8 cellular contexts compared by ENCODE assay signal in the genomic region with DNA sequence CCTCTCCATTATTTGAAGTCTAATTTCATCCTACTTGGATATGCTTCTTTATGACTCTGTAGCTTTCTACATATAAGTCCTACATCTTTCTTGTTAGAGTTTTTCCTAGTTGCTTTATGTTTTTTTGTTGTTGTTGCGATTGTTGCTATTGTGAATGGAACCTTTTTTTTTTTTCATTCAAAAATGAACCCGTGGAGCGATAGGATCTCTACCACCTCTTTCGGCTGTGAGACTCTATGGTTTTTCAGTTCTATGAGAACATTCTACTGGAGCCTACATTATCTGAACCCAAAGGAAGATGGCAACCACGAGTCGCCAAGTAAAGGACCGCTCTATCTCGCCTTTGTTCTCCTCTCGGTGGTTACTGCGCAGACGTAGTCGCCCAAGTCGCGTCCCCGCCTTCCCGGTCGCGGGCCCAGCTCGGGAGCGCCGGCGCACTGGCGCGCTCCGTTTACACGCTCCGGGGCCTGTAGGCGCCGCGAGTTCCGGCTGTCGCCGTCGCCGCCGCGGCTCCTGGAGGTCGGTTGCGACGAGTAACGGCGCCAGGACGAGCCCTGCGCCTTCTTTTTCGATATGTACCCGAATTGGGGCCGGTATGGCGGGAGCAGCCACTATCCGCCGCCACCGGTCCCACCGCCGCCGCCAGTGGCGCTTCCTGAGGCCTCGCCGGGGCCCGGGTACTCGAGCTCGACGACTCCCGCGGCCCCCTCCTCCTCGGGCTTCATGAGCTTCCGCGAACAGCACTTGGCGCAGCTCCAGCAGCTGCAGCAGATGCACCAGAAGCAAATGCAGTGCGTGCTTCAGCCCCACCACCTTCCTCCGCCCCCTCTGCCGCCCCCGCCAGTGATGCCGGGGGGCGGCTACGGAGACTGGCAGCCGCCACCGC. TPM values are rescaled to one million over a fixed set of nuclear protein-coding genes. Genes with fewer than 3 reads are reported as not detected.
DNase-seq lines count a peak whose midpoint lies in the region; ATAC-seq and TF ChIP-seq lines count a peak whose summit lies in the region.

A gene with protein sequence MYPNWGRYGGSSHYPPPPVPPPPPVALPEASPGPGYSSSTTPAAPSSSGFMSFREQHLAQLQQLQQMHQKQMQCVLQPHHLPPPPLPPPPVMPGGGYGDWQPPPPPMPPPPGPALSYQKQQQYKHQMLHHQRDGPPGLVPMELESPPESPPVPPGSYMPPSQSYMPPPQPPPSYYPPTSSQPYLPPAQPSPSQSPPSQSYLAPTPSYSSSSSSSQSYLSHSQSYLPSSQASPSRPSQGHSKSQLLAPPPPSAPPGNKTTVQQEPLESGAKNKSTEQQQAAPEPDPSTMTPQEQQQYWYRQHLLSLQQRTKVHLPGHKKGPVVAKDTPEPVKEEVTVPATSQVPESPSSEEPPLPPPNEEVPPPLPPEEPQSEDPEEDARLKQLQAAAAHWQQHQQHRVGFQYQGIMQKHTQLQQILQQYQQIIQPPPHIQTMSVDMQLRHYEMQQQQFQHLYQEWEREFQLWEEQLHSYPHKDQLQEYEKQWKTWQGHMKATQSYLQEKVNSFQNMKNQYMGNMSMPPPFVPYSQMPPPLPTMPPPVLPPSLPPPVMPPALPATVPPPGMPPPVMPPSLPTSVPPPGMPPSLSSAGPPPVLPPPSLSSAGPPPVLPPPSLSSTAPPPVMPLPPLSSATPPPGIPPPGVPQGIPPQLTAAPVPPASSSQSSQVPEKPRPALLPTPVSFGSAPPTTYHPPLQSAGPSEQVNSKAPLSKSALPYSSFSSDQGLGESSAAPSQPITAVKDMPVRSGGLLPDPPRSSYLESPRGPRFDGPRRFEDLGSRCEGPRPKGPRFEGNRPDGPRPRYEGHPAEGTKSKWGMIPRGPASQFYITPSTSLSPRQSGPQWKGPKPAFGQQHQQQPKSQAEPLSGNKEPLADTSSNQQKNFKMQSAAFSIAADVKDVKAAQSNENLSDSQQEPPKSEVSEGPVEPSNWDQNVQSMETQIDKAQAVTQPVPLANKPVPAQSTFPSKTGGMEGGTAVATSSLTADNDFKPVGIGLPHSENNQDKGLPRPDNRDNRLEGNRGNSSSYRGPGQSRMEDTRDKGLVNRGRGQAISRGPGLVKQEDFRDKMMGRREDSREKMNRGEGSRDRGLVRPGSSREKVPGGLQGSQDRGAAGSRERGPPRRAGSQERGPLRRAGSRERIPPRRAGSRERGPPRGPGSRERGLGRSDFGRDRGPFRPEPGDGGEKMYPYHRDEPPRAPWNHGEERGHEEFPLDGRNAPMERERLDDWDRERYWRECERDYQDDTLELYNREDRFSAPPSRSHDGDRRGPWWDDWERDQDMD (N-terminal part only) (plus strand): TSS at position 400 of the 886 bp plus-strand sequence. CDS start 174 bp downstream, at position 574.

- H3K36me3 Mint-ChIP-seq in activated T-helper 17 cell treated with anti-CD3 and anti-CD28 coated beads, Interleukin-2, amount 50 U/mL, for 72 hours (ENCODE audit: low read depth) = peaks cover 42% of the 10 kb centered on the region
- H3K36me3 Mint-ChIP-seq in naive thymus-derived CD8-positive, alpha-beta T cell = peaks cover 0 to 15% (median 10%) of the 10 kb centered on the region in 3 donors

- no peaks in the 10 kb centered on the region for H3K9me3 ChIP-seq in GM23248 (ENCODE audit: low read depth)
- no peaks in the 10 kb centered on the region for H3K9me3 ChIP-seq in fibroblast of lung (ENCODE audit: control insufficient read depth, insufficient read depth, low read depth, low read length)

- H3K27me3 Mint-ChIP-seq in activated T-helper 17 cell treated with anti-CD3 and anti-CD28 coated beads, Interleukin-2, amount 50 U/mL, for 72 hours = no peaks in the 10 kb centered on the region
- no peaks in the 10 kb centered on the region for H3K27me3 Mint-ChIP-seq in naive thymus-derived CD8-positive, alpha-beta T cell

- H3K4me1 Mint-ChIP-seq in activated T-helper 17 cell treated with anti-CD3 and anti-CD28 coated beads, Interleukin-2, amount 50 U/mL, for 72 hours = peaks cover 27% of the 10 kb centered on the region
- H3K4me1 Mint-ChIP-seq in naive thymus-derived CD8-positive, alpha-beta T cell = peaks cover 25 to 52% (median 49%) of the 10 kb centered on the region in 4 donors

- POLR2A ChIA-PET in naive thymus-derived CD8-positive, alpha-beta T cell (lab: Charles Lee) = interaction anchor here (0.6 to 2.5 kb wide), 32 partner anchors 8 to 1736 kb away, joined by 3 to 16 read pairs (median 4); a partner anchor contains a TSS

- 1% methylated on average over 51 to 66 of the region's 76 CpGs for WGBS in GM23248 (ENCODE audit: low coverage in 1 of 2, low lambda C conversion rate in 2 of 2, missing lambda C conversion rate in 2 of 2), 2 experiments

- H3K4me2 ChIP-seq in GM23248 (ENCODE audit: unreplicated experiment) (peak within 1 kb of the TSS; percentile 97), fibroblast of lung (ENCODE audit: extremely low read depth, insufficient read depth, low read length) (peak within 1 kb of the TSS; percentile 97)

- H3K4me3 Mint-ChIP-seq in activated T-helper 17 cell treated with anti-CD3 and anti-CD28 coated beads, Interleukin-2, amount 50 U/mL, for 72 hours = peak within 1 kb of the TSS; percentile 88
- peak within 1 kb of the TSS; percentile 83 to 98 (median 90) for H3K4me3 Mint-ChIP-seq in naive thymus-derived CD8-positive, alpha-beta T cell

- H3F3A ChIP-seq in GM23248 (ENCODE audit: insufficient read depth) = peaks cover 5% of the 10 kb centered on the region; the same call in 1 of the 2 replicates

- ATAC-seq in activated T-helper 17 cell treated with anti-CD3 and anti-CD28 coated beads, Interleukin-2, amount 50 U/mL, for 72 hours (replicated peaks) = peak; percentile 95
- peak; percentile 86 to 89 for ATAC-seq in naive thymus-derived CD8-positive, alpha-beta T cell

- in situ Hi-C loops in GM23248 (cut with MboI) = no loop called here

- peak; percentile 23 to 54 for TF ChIP-seq CTCF in fibroblast of lung (conservative IDR thresholded peaks at IDR 0.05 in 1 of 2, IDR thresholded peaks at IDR 0.05 in 1 of 2; ENCODE audit: low read depth in 1 of 2, low read length in 2 of 2)

- H3K4me3 ChIP-seq in GM23248 (peak within 1 kb of the TSS; percentile 94), fibroblast of lung (replicated peaks in 1 of 4; ENCODE audit: control extremely low read depth in 1 of 4, insufficient read depth in 1 of 4, low read depth in 3 of 4, low read length in 4 of 4) (peak within 1 kb of the TSS; percentile 79 to 98 (median 86))

- peaks cover 61% of the 10 kb centered on the region for H3K79me2 ChIP-seq in GM23248 (ENCODE audit: insufficient read depth)
- peaks cover 47% of the 10 kb centered on the region for H3K79me2 ChIP-seq in fibroblast of lung (ENCODE audit: control insufficient read depth, insufficient read depth, low read length)

- no peaks in the 10 kb centered on the region for H3K36me3 ChIP-seq in GM23248 (ENCODE audit: low read depth)
- H3K36me3 ChIP-seq in fibroblast of lung (ENCODE audit: control insufficient read depth, insufficient read depth, low read length) = no peaks in the 10 kb centered on the region

- H3K9ac ChIP-seq in GM23248 (peak within 1 kb of the TSS; percentile 95), fibroblast of lung (ENCODE audit: insufficient read depth, low read length) (peak within 1 kb of the TSS; percentile 91)

- peak within 1 kb of the TSS; percentile 98 for H3K27ac Mint-ChIP-seq in activated T-helper 17 cell treated with anti-CD3 and anti-CD28 coated beads, Interleukin-2, amount 50 U/mL, for 72 hours
- H3K27ac Mint-ChIP-seq in naive thymus-derived CD8-positive, alpha-beta T cell = peak within 1 kb of the TSS; percentile 89 to 98 (median 96)

- H3K9me2 ChIP-seq in GM23248 (ENCODE audit: insufficient read depth) = no peaks in the 10 kb centered on the region

- DNase-seq in Daoy (ENCODE audit: low read depth) (peak; percentile 98), GM23248 (peak; percentile 98), LHCN-M2 (ENCODE audit: low read depth) (peak; percentile 98), RPMI8226 (peak; percentile 93), fibroblast of lung (ENCODE audit: low read depth in 2 of 2) (peak; percentile 96 to 99)
- peak; percentile 83 to 97 (median 94) for DNase-seq in naive thymus-derived CD8-positive, alpha-beta T cell
- peak; percentile 87 for DNase-seq in stimulated activated naive CD4-positive, alpha-beta T cell treated with Interleukin-2 at 50 U/mL for 16 hours (lab: John Stamatoyannopoulos, UW)

- H4K20me1 ChIP-seq in GM23248 (ENCODE audit: insufficient read depth) (peaks cover 15% of the 10 kb centered on the region; the same call in 1 of the 2 replicates), fibroblast of lung (ENCODE audit: control insufficient read depth, extremely low read depth, insufficient read depth, low read length) (peaks cover 2% of the 10 kb centered on the region)

- H3K9me3 Mint-ChIP-seq in activated T-helper 17 cell treated with anti-CD3 and anti-CD28 coated beads, Interleukin-2, amount 50 U/mL, for 72 hours = no peaks in the 10 kb centered on the region
- no peaks in the 10 kb centered on the region for H3K9me3 Mint-ChIP-seq in naive thymus-derived CD8-positive, alpha-beta T cell

- H3K4me1 ChIP-seq in GM23248 (ENCODE audit: insufficient read depth) = peaks cover 25% of the 10 kb centered on the region
- H3K4me1 ChIP-seq in fibroblast of lung (ENCODE audit: control insufficient read depth, extremely low read depth, insufficient read depth, low read length) = peaks cover 2% of the 10 kb centered on the region

- H2AFZ ChIP-seq in GM23248 (peak within 1 kb of the TSS; percentile 99), fibroblast of lung (ENCODE audit: low read length) (peak within 1 kb of the TSS; percentile 97)

- H3K27ac ChIP-seq in GM23248 (peak within 1 kb of the TSS; percentile 90), fibroblast of lung (ENCODE audit: insufficient read depth, low read length) (peak within 1 kb of the TSS; percentile 92)

- H3K27me3 ChIP-seq in GM23248 (replicated peaks; ENCODE audit: insufficient read depth) (no peaks in the 10 kb centered on the region), fibroblast of lung (ENCODE audit: control insufficient read depth, insufficient read depth, low read length) (no peaks in the 10 kb centered on the region)

RNA-seq across cellular contexts. Expression of the gene that starts here (rescaled TPM):
- total RNA-seq in Daoy (2014; rRNA removed; shearing (Covaris generic)) = 14.8 and 23.8 TPM in 2 replicates
- 19.3 and 40.0 TPM in 2 replicates for total RNA-seq in GM23248 (2014; rRNA removed; shearing (Covaris generic))
- 15.9 and 16.8 TPM in 2 replicates for polyA plus RNA-seq in GM23248 (2016; fragmentation: Nextera tagmentation; extraction: Ambion mirVana)
- 26.8 and 29.1 TPM in 2 replicates for total RNA-seq in LHCN-M2 (2014; rRNA removed)
- 24.3 TPM for polyA plus RNA-seq in LHCN-M2 (2012)
- total RNA-seq in activated T-helper 17 cell treated with anti-CD3 and anti-CD28 coated beads, Interleukin-2, amount 50 U/mL, for 72 hours = 10 to 100 TPM; 52.1 to 59.0 TPM
- total RNA-seq in fibroblast of lung = 26.5 and 31.9 TPM in 2 replicates
- 9.7 and 13.6 TPM in 2 replicates for polyA plus RNA-seq in fibroblast of lung
- polyA plus RNA-seq in fibroblast of lung (2012) = 31.5 and 34.6 TPM in 2 replicates
- 31.0 and 37.8 TPM in 2 replicates for polyA minus RNA-seq in fibroblast of lung (ENCODE audit: low replicate concordance)
- 100 to 1,000 TPM; 103 to 113 TPM for total RNA-seq in naive thymus-derived CD8-positive, alpha-beta T cell
- polyA plus RNA-seq in naive thymus-derived CD8-positive, alpha-beta T cell = 10 to 100 TPM in 2 of 3 donors, 1 to 10 TPM in 1; 6.5 to 23.0 (median 14.0) TPM

Comparison
In these comparisons a context has a peak if more than half of its experiments do, and no peak if none do; other contexts are left out.
1. Peak in every context shown above with its lines: DNase-seq, ATAC-seq, H3K4me3 ChIP-seq and H3K27ac ChIP-seq.